In genomic region chr5:40236001-40236400, GRCh38 we compare ENCODE assay signal across 18 cellular contexts.
A peak's percentile ranks its signal among the peaks of the same experiment; 100 is the strongest.
DNase-seq lines count a peak whose midpoint lies in the region; ATAC-seq and TF ChIP-seq lines count a peak whose summit lies in the region.
"Had no signal": no experiment of that assay in that cellular context is flagged by ENCODE, and none has a peak within 500 bp of the region (broad histone marks: within the 10 kb centered on the region; RNA-seq: fewer than 3 reads in every experiment).

No MANE protein-coding gene starts in this region.

- H2BK120ac ChIP-seq in mesenchymal stem cell (ENCODE audit: low read depth, low read length): no peak overlapping the region

- peaks cover 17% of the 10 kb centered on the region for H3K9me3 ChIP-seq in mesenchymal stem cell (ENCODE audit: control insufficient read depth, low read length)
- peaks cover 7% of the 10 kb centered on the region for H3K9me3 ChIP-seq in mammary epithelial cell (replicated peaks; ENCODE audit: insufficient read depth, low read length)
- H3K9me3 ChIP-seq: Caco-2 had no signal

- H4K91ac ChIP-seq in mesenchymal stem cell (ENCODE audit: low read length): no peak overlapping the region

- H3K18ac ChIP-seq in mesenchymal stem cell (ENCODE audit: low read depth in 1 of 2, low read length in 2 of 2): no peak overlapping the region

- no peak overlapping the region for H4K8ac ChIP-seq in mesenchymal stem cell (ENCODE audit: low read length)

- CTCF ChIA-PET in mammary epithelial cell (lab: Charles Lee; ENCODE audit: low non-redundant PET): interaction anchor here (0.6 kb wide), 1 partner anchor 229 kb away, joined by 4 read pairs; no protein-coding TSS in a partner anchor

- no peak overlapping the region for H3K4ac ChIP-seq in mesenchymal stem cell (ENCODE audit: low read depth in 1 of 2, low read length in 2 of 2)

- dilution Hi-C loops in mammary epithelial cell (cut with HindIII; ENCODE audit: low sequenced_read_pairs): no loop called here

- H3K36me3 ChIP-seq in mesenchymal stem cell (ENCODE audit: control insufficient read depth in 1 of 2, insufficient read depth in 2 of 2, low read depth in 1 of 2, low read length in 2 of 2) (no peaks in the 10 kb centered on the region), mammary epithelial cell (ENCODE audit: insufficient read depth, low read length) (no peaks in the 10 kb centered on the region), H7 (replicated peaks; ENCODE audit: control insufficient read depth, insufficient read depth, low read length) (no peaks in the 10 kb centered on the region)
- H3K36me3 ChIP-seq: BLaER1 treated with 17β-estradiol and CSF1 and Interleukin-3, amounts not matched to agents 10 nM and 100 nM had no signal

- H3K14ac ChIP-seq in mesenchymal stem cell (ENCODE audit: low read length in 2 of 2): no peak overlapping the region

- no peak for TF ChIP-seq CTCF in mammary epithelial cell (conservative IDR thresholded peaks at IDR 0.05 in 1 of 2, IDR thresholded peaks at IDR 0.05 in 1 of 2; ENCODE audit: extremely low read depth in 1 of 2, insufficient read depth in 1 of 2, low read depth in 1 of 2, low read length in 2 of 2)

- H4K20me1 ChIP-seq in mammary epithelial cell (ENCODE audit: insufficient read depth, low read length): no peaks in the 10 kb centered on the region
- H4K20me1 ChIP-seq: BLaER1 treated with 17β-estradiol and CSF1 and Interleukin-3, amounts not matched to agents 10 nM and 100 nM had no signal

- no peak overlapping the region for H3K4me3 ChIP-seq in mesenchymal stem cell (ENCODE audit: insufficient read depth in 1 of 2, low read depth in 1 of 2, low read length in 2 of 2)
- no peak overlapping the region for H3K4me3 ChIP-seq in mammary epithelial cell (replicated peaks in 1 of 3; ENCODE audit: insufficient read depth in 1 of 3, low read depth in 2 of 3, low read length in 3 of 3)
- H3K4me3 ChIP-seq in H7 (ENCODE audit: insufficient read depth, low read depth, low read length): no peak overlapping the region
- H3K4me3 ChIP-seq: BLaER1 treated with 17β-estradiol and CSF1 and Interleukin-3, amounts not matched to agents 10 nM and 100 nM; GM23338 had no signal

- WGBS in mesenchymal stem cell: no CpG with 5 or more reads among the region's 1 CpG
- WGBS in mammary epithelial cell (ENCODE audit: low coverage, missing lambda C conversion rate): 86% methylated on average over 1 of the region's 1 CpG

- H2AK5ac ChIP-seq in mesenchymal stem cell (ENCODE audit: low read length, severe bottlenecking): no peak overlapping the region

- H3K36me3 Mint-ChIP-seq in activated naive CD8-positive, alpha-beta T cell treated with anti-CD3 and anti-CD28 coated beads, Interleukin-2, amount 50 U/mL, for 24 hours (ENCODE audit: low read depth): peaks cover 6% of the 10 kb centered on the region
- H3K36me3 Mint-ChIP-seq: CD8-positive, alpha-beta T cell; IgD-negative memory B cell had no signal

- H3K27ac ChIP-seq in mesenchymal stem cell (ENCODE audit: low read length, poor library complexity, severe bottlenecking) (no peak overlapping the region), mammary epithelial cell (ENCODE audit: insufficient read depth, low read depth, low read length) (no peak overlapping the region)
- H3K27ac ChIP-seq: BLaER1 treated with 17β-estradiol and CSF1 and Interleukin-3, amounts not matched to agents 10 nM and 100 nM; HL-60 had no signal

- H2BK5ac ChIP-seq in mesenchymal stem cell (ENCODE audit: low read depth, low read length, poor library complexity, severe bottlenecking): no peak overlapping the region

- H3K9me3 Mint-ChIP-seq in activated naive CD8-positive, alpha-beta T cell treated with anti-CD3 and anti-CD28 coated beads, Interleukin-2, amount 50 U/mL, for 24 hours: peaks cover 6% of the 10 kb centered on the region

- in situ Hi-C loops in mammary epithelial cell (cut with MboI; ENCODE audit: low sequenced_read_pairs in 2 of 2): no loop called here

- no peak overlapping the region for H2BK15ac ChIP-seq in mesenchymal stem cell (ENCODE audit: low read depth, poor library complexity, severe bottlenecking)

- intact Hi-C loops in mammary epithelial cell (cut with micrococcal nuclease): no loop called here

- H3K79me1 ChIP-seq in mesenchymal stem cell (replicated peaks; ENCODE audit: low read length, poor library complexity, severe bottlenecking): no peaks in the 10 kb centered on the region

- H3K9ac ChIP-seq in mesenchymal stem cell (ENCODE audit: low read length): no peak overlapping the region
- no peak overlapping the region for H3K9ac ChIP-seq in mammary epithelial cell (ENCODE audit: insufficient read depth, low read length)
- H3K9ac ChIP-seq: BLaER1 treated with 17β-estradiol and CSF1 and Interleukin-3, amounts not matched to agents 10 nM and 100 nM had no signal

- H3K4me3 Mint-ChIP-seq in activated naive CD8-positive, alpha-beta T cell treated with anti-CD3 and anti-CD28 coated beads, Interleukin-2, amount 50 U/mL, for 24 hours: no peak overlapping the region
- H3K4me3 Mint-ChIP-seq: B cell; CD8-positive, alpha-beta T cell; GM23338; H9; IgD-negative memory B cell had no signal

- no TSS peak for BruUV-seq in mammary epithelial cell (replicated peaks; lab: Mats Ljungman, UMichigan)

- no peak overlapping the region for H2AFZ ChIP-seq in mesenchymal stem cell (ENCODE audit: low read depth, low read length)
- no peak overlapping the region for H2AFZ ChIP-seq in mammary epithelial cell (ENCODE audit: low read depth, low read length)

- H3K79me2 ChIP-seq in mammary epithelial cell (ENCODE audit: insufficient read depth, low read length): no peaks in the 10 kb centered on the region

- no peaks in the 10 kb centered on the region for H3K27me3 Mint-ChIP-seq in activated naive CD8-positive, alpha-beta T cell treated with anti-CD3 and anti-CD28 coated beads, Interleukin-2, amount 50 U/mL, for 24 hours
- H3K27me3 Mint-ChIP-seq: IgD-negative memory B cell had no signal

- H3K27ac Mint-ChIP-seq in activated naive CD8-positive, alpha-beta T cell treated with anti-CD3 and anti-CD28 coated beads, Interleukin-2, amount 50 U/mL, for 24 hours: no peak overlapping the region
- H3K27ac Mint-ChIP-seq: B cell; CD8-positive, alpha-beta T cell; GM23338; H9 had no signal

- H3K23ac ChIP-seq in mesenchymal stem cell (ENCODE audit: low read length in 2 of 2): no peak overlapping the region

- no peaks in the 10 kb centered on the region for H3K27me3 ChIP-seq in mesenchymal stem cell (ENCODE audit: control insufficient read depth in 1 of 2, insufficient read depth in 1 of 2, low read length in 2 of 2)
- H3K27me3 ChIP-seq in mammary epithelial cell (ENCODE audit: insufficient read depth, low read length): no peaks in the 10 kb centered on the region
- H3K27me3 ChIP-seq in H7 (ENCODE audit: control insufficient read depth, insufficient read depth, low read length): no peaks in the 10 kb centered on the region
- H3K27me3 ChIP-seq: BLaER1 treated with 17β-estradiol and CSF1 and Interleukin-3, amounts not matched to agents 10 nM and 100 nM had no signal

- no peak for ATAC-seq in activated naive CD8-positive, alpha-beta T cell treated with anti-CD3 and anti-CD28 coated beads, Interleukin-2, amount 50 U/mL, for 24 hours
- ATAC-seq: CD8-positive, alpha-beta T cell; GM23338 had no signal

- peaks cover 8% of the 10 kb centered on the region for H3K4me1 Mint-ChIP-seq in activated naive CD8-positive, alpha-beta T cell treated with anti-CD3 and anti-CD28 coated beads, Interleukin-2, amount 50 U/mL, for 24 hours
- H3K4me1 Mint-ChIP-seq: B cell, IgD-negative memory B cell had no signal

- H3K4me2 ChIP-seq in mesenchymal stem cell (ENCODE audit: low read length, poor library complexity, severe bottlenecking) (no peak overlapping the region), mammary epithelial cell (ENCODE audit: insufficient read depth, low read depth, low read length) (no peak overlapping the region)
- H3K4me2 ChIP-seq: BLaER1 treated with 17β-estradiol and CSF1 and Interleukin-3, amounts not matched to agents 10 nM and 100 nM; GM23338 had no signal

- no peak overlapping the region for H2BK12ac ChIP-seq in mesenchymal stem cell (ENCODE audit: low read length in 2 of 2)

- no peaks in the 10 kb centered on the region for H3K4me1 ChIP-seq in mesenchymal stem cell (ENCODE audit: control insufficient read depth, insufficient read depth, low read depth, low read length)
- no peaks in the 10 kb centered on the region for H3K4me1 ChIP-seq in mammary epithelial cell (ENCODE audit: insufficient read depth, low read length)
- H3K4me1 ChIP-seq: BLaER1 treated with 17β-estradiol and CSF1 and Interleukin-3, amounts not matched to agents 10 nM and 100 nM; Caco-2 had no signal

- peak; percentile 52 for DNase-seq in H4 (ENCODE audit: low spot score)
- DNase-seq in M059J (ENCODE audit: low read depth): peak; percentile 56
- DNase-seq in fibroblast of gingiva (ENCODE audit: low read depth): peak; percentile 71
- peak; percentile 25 for DNase-seq in mesenchymal stem cell
- DNase-seq in NCI-H1105 treated with DMSO at 0.1 percent for 48 hours (lab: John Stamatoyannopoulos, UW): no peak
- no peak for DNase-seq in mammary epithelial cell
- DNase-seq in H7: no peak
- no peak for DNase-seq in activated naive CD8-positive, alpha-beta T cell treated with anti-CD3 and anti-CD28 coated beads, Interleukin-2, amount 50 U/mL, for 24 hours
- DNase-seq: Caco-2; CD8-positive, alpha-beta T cell; GF-D8; H9; KBM-7 had no signal

Comparison
In these comparisons a context has a peak if more than half of its experiments do, and no peak if none do; other contexts are left out.
1. DNase-seq: peak in H4 (single experiment), M059J (single experiment), fibroblast of gingiva (single experiment) and mesenchymal stem cell (single experiment); none in NCI-H1105 treated with DMSO at 0.1 percent for 48 hours (single experiment), mammary epithelial cell (single experiment), H7 (single experiment) and activated naive CD8-positive, alpha-beta T cell treated with anti-CD3 and anti-CD28 coated beads, Interleukin-2, amount 50 U/mL, for 24 hours (single experiment).